8 cellular contexts compared by ENCODE assay signal in genomic region chr5:138541511-138541910, GRCh38. TPM values are rescaled to one million over a fixed set of nuclear protein-coding genes. Genes with fewer than 3 reads are reported as not detected.
DNase-seq lines count a peak whose midpoint lies in the region; ATAC-seq, FAIRE-seq and TF ChIP-seq lines count a peak whose summit lies in the region.

No MANE protein-coding gene starts in this region.

- TF ChIP-seq CTCF in GM12875 (IDR thresholded peaks at IDR 0.05; ENCODE audit: borderline replicate concordance, insufficient read depth, low read depth, low read length) (no peak), VCaP (conservative IDR thresholded peaks at IDR 0.05) (no peak), fibroblast of the aortic adventitia (IDR thresholded peaks at IDR 0.05; ENCODE audit: insufficient read depth, low read length) (no peak), gastrocnemius medialis (IDR thresholded peaks at IDR 0.05 in 4 of 5, conservative IDR thresholded peaks at IDR 0.05 in 1 of 5) (no peak), pancreas (IDR thresholded peaks at IDR 0.05) (no peak), GM10248 (IDR thresholded peaks at IDR 0.05; ENCODE audit: control extremely low read depth, extremely low read depth, low read depth, missing control alignments) (no peak)

- intact Hi-C loops in gastrocnemius medialis (cut with DNase I; ENCODE audit: low total_unique reads): loop anchor here (5.0 kb wide), 1 partner anchor 154 kb away; no protein-coding TSS in a partner anchor
- intact Hi-C loops in pancreas (cut with DNase I): no loop called here

- no peak for FAIRE-seq in pancreas (lab: Jason Lieb, UNC)

- POLR2A ChIA-PET in GM10248 (lab: Yijun Ruan, JAX): no interaction called here

- H3K27ac ChIP-seq in VCaP (peak overlapping the region; percentile 97; the same call in 1 of the 2 replicates), gastrocnemius medialis (peak overlapping the region; percentile 97 to 100 (median 98)), pancreas (no peak overlapping the region)

- H3K36me3 ChIP-seq in gastrocnemius medialis (no peaks in the 10 kb centered on the region), pancreas (no peaks in the 10 kb centered on the region)

- TF ChIP-seq POLR2A in gastrocnemius medialis (IDR thresholded peaks at IDR 0.05): no peak

- DNase-seq in fibroblast of the aortic adventitia (ENCODE audit: low read depth): no peak
- no peak for DNase-seq in gastrocnemius medialis
- DNase-seq in pancreas: no peak
- DNase-seq in GM10248 (ENCODE audit: extremely low spot score): no peak
- DNase-seq in NK-92 treated with Interleukin-12 subunit alpha and Interleukin-12 subunit beta, amount 100 ng/mL, for 24 hours (lab: John Stamatoyannopoulos, UW): no peak

- CTCF ChIA-PET in GM10248 (lab: Yijun Ruan, JAX): interaction anchor here (2.9 kb wide), 1 partner anchor 10 kb away, joined by 12 read pairs; no protein-coding TSS in a partner anchor

- ATAC-seq in gastrocnemius medialis: no peak
- ATAC-seq in pancreas: no peak
- ATAC-seq in GM18873 (IDR thresholded peaks at IDR 0.05; ENCODE audit: low FRiP score, unreplicated experiment): no peak

- H3K27me3 ChIP-seq in gastrocnemius medialis (no peaks in the 10 kb centered on the region), pancreas (no peaks in the 10 kb centered on the region)

- H3K9me3 ChIP-seq in gastrocnemius medialis (no peaks in the 10 kb centered on the region), pancreas (no peaks in the 10 kb centered on the region)

- peak overlapping the region; percentile 93 for H3K4me3 ChIP-seq in GM12875 (ENCODE audit: low read depth, low read length)
- H3K4me3 ChIP-seq in fibroblast of the aortic adventitia (ENCODE audit: low read depth, low read length): peak overlapping the region; percentile 91
- peak overlapping the region; percentile 85 to 98 (median 96) for H3K4me3 ChIP-seq in gastrocnemius medialis
- H3K4me3 ChIP-seq in pancreas: peak overlapping the region in 2 of 4 donors; percentile 96 to 99

- peaks cover 60 to 67% of the 10 kb centered on the region in 2 donors for H3K4me1 ChIP-seq in gastrocnemius medialis
- H3K4me1 ChIP-seq in pancreas: peaks cover 20 to 50% (median 31%) of the 10 kb centered on the region in 3 donors

- in situ Hi-C loops in gastrocnemius medialis (cut with MboI; ENCODE audit: low sequenced_read_pairs in 4 of 4): no loop called here

- WGBS in pancreas, 2 donors: 0 to 20% methylated on average over 2 of the region's 2 CpGs

RNA-seq across cellular contexts. Expression of gene ETF1, which starts 1.5 kb away (rescaled TPM):
- total RNA-seq in fibroblast of the aortic adventitia (ENCODE audit: low replicate concordance) (72.0 and 112 TPM in 2 replicates), gastrocnemius medialis (100 to 1,000 TPM in 3 of 4 donors, 10 to 100 TPM in 1; 99.9 to 139 (median 117) TPM), pancreas (10 to 100 TPM; 29.9 to 54.0 (median 36.4) TPM)
- 10 to 100 TPM; 14.7 to 30.5 TPM for polyA plus RNA-seq in pancreas

RNA-seq across cellular contexts. Expression of gene HSPA9, which starts 33.7 kb away (rescaled TPM):
- total RNA-seq in fibroblast of the aortic adventitia (ENCODE audit: low replicate concordance) (394 and 568 TPM in 2 replicates), gastrocnemius medialis (100 to 1,000 TPM; 449 to 840 (median 569) TPM), pancreas (100 to 1,000 TPM in 2 of 6 donors, 10 to 100 TPM in 4; 60.2 to 177 (median 93.4) TPM)
- polyA plus RNA-seq in pancreas: 10 to 100 TPM; 33.9 to 76.4 TPM

Comparison
In these comparisons a context has a peak if more than half of its experiments do, and no peak if none do; other contexts are left out.
1. H3K27ac ChIP-seq: peak in VCaP (single experiment) and gastrocnemius medialis (4 of 4); none in pancreas (0 of 4).